Comparison of ENCODE assay signal across 12 cellular contexts in the genomic region with DNA sequence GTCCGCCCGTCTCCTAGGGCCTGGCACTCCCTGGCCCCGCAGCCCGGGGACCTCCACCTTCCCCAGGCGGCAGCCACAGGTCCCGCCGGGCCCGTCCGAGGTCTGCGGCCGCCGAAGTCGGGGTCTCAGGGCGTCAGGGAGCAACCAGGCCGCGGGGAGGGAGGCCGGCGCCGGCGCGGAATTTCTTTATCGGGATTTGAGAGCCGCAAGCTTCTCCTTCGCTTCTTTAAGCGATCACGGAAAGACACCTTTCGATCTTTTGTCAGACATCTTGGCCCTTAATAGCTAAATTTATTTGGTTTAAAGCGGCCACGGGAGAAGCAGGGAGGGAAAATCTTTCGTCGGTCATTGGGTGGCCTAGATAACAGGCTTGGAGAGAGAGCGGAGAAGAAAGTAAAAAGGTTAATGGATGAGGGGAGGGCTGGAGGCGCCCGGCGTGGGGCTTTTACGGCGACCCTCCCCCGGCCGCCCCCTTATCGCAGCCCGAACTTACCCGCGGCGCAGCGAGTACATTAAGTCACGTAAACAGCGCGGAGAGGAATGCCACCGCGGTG. TPM values are rescaled to one million over a fixed set of nuclear protein-coding genes. Genes with fewer than 3 reads are reported as not detected.
A peak's percentile ranks its signal among the peaks of the same experiment; 100 is the strongest.
DNase-seq lines count a peak whose midpoint lies in the region; ATAC-seq and TF ChIP-seq lines count a peak whose summit lies in the region.
"Had no signal": no experiment of that assay in that cellular context is flagged by ENCODE, and none has a peak within 500 bp of the region (broad histone marks: within the 10 kb centered on the region; RNA-seq: fewer than 3 reads in every experiment).

No MANE protein-coding gene starts in this region.

- peak overlapping the region; percentile 60 for H3K27ac Mint-ChIP-seq in T-helper 2 cell treated with Interferon-gamma antibody and Interleukin-4, amounts not matched to agents 5 μg/mL and 100 μg/mL, for 36 hours
- peak overlapping the region; percentile 15 to 40 for H3K27ac Mint-ChIP-seq in stimulated activated naive CD8-positive, alpha-beta T cell treated with anti-CD3 and anti-CD28 coated beads, Interleukin-15, amount 100 ng/mL, for 72 hours

- 2 to 3% methylated on average over 39 to 47 of the region's 50 CpGs for WGBS in mesodermal cell (ENCODE audit: insufficient coverage in 2 of 2), 2 experiments

- TF ChIP-seq CTCF in A673 (conservative IDR thresholded peaks at IDR 0.05; ENCODE audit: low read depth, low read length), result no peak

- no peak for ATAC-seq in stimulated activated naive CD8-positive, alpha-beta T cell treated with anti-CD3 and anti-CD28 coated beads, Interleukin-15, amount 100 ng/mL, for 72 hours
- no peak for ATAC-seq in GM21447 (IDR thresholded peaks at IDR 0.05; ENCODE audit: unreplicated experiment)
- ATAC-seq: naive thymus-derived CD4-positive, alpha-beta T cell had no signal

- no peaks in the 10 kb centered on the region for H3K9me3 Mint-ChIP-seq in T-helper 2 cell treated with Interferon-gamma antibody and Interleukin-4, amounts not matched to agents 5 μg/mL and 100 μg/mL, for 36 hours
- H3K9me3 Mint-ChIP-seq in stimulated activated naive CD8-positive, alpha-beta T cell treated with anti-CD3 and anti-CD28 coated beads, Interleukin-15, amount 100 ng/mL, for 72 hours, result no peaks in the 10 kb centered on the region

- H3K9ac ChIP-seq in duodenal mucosa (ENCODE audit: low read depth in 1 of 2, low read length in 2 of 2), result peak overlapping the region; percentile 54 to 90

- peaks cover 12% of the 10 kb centered on the region for H3K4me1 Mint-ChIP-seq in T-helper 2 cell treated with Interferon-gamma antibody and Interleukin-4, amounts not matched to agents 5 μg/mL and 100 μg/mL, for 36 hours (ENCODE audit: low read depth)
- H3K4me1 Mint-ChIP-seq in stimulated activated naive CD8-positive, alpha-beta T cell treated with anti-CD3 and anti-CD28 coated beads, Interleukin-15, amount 100 ng/mL, for 72 hours, result peaks cover 47% of the 10 kb centered on the region

- intact Hi-C loops in A673 (cut with micrococcal nuclease; ENCODE audit: unreplicated experiment), result no loop called here

- no peak for DNase-seq in T-helper 2 cell treated with Interferon-gamma antibody and Interleukin-4, amounts not matched to agents 5 μg/mL and 100 μg/mL, for 36 hours (ENCODE audit: low spot score)
- DNase-seq in T-helper 2 cell (no peak), OCI-M2 (lab: John Stamatoyannopoulos, UW; ENCODE audit: unreplicated experiment) (no peak), A673 (ENCODE audit: low spot score) (no peak)
- DNase-seq in stimulated activated naive CD8-positive, alpha-beta T cell treated with anti-CD3 and anti-CD28 coated beads, Interleukin-15, amount 100 ng/mL, for 72 hours, result no peak
- DNase-seq: activated CD4-positive, alpha-beta T cell treated with anti-CD3 and anti-CD28 coated beads, Interleukin-2, amount 50 U/mL, for 4 hours; DMS79; naive thymus-derived CD4-positive, alpha-beta T cell had no signal

- POLR2A ChIA-PET in A673 (lab: Charles Lee; ENCODE audit: low non-redundant PET), result no interaction called here

- H3K27me3 Mint-ChIP-seq in T-helper 2 cell treated with Interferon-gamma antibody and Interleukin-4, amounts not matched to agents 5 μg/mL and 100 μg/mL, for 36 hours (ENCODE audit: low read depth), result peaks cover 69% of the 10 kb centered on the region
- peaks cover 84% of the 10 kb centered on the region for H3K27me3 Mint-ChIP-seq in stimulated activated naive CD8-positive, alpha-beta T cell treated with anti-CD3 and anti-CD28 coated beads, Interleukin-15, amount 100 ng/mL, for 72 hours

- peaks cover 8 to 11% of the 10 kb centered on the region in 2 donors for H3K4me1 ChIP-seq in duodenal mucosa (ENCODE audit: control insufficient read depth in 1 of 2, insufficient read depth in 2 of 2, low read length in 2 of 2)
- H3K4me1 ChIP-seq in mesodermal cell (ENCODE audit: control insufficient read depth, insufficient read depth, low read length, poor library complexity, severe bottlenecking), result peaks cover 9% of the 10 kb centered on the region
- peaks cover 22% of the 10 kb centered on the region for H3K4me1 ChIP-seq in A673 (ENCODE audit: insufficient read depth, low read length, poor library complexity, severe bottlenecking)

- peak overlapping the region; percentile 21 for H3K4me3 Mint-ChIP-seq in T-helper 2 cell treated with Interferon-gamma antibody and Interleukin-4, amounts not matched to agents 5 μg/mL and 100 μg/mL, for 36 hours
- peak overlapping the region; percentile 33 to 70 for H3K4me3 Mint-ChIP-seq in stimulated activated naive CD8-positive, alpha-beta T cell treated with anti-CD3 and anti-CD28 coated beads, Interleukin-15, amount 100 ng/mL, for 72 hours

- H3K36me3 ChIP-seq in duodenal mucosa (ENCODE audit: control insufficient read depth in 1 of 2, insufficient read depth in 2 of 2, low read length in 2 of 2) (no peaks in the 10 kb centered on the region), mesodermal cell (ENCODE audit: control insufficient read depth, insufficient read depth, low read length) (no peaks in the 10 kb centered on the region), A673 (ENCODE audit: insufficient read depth, low read length, poor library complexity, severe bottlenecking) (no peaks in the 10 kb centered on the region)
- H3K36me3 ChIP-seq: breast epithelium had no signal

- no peak overlapping the region for H3K27ac ChIP-seq in duodenal mucosa (ENCODE audit: low read depth, low read length)
- H3K27ac ChIP-seq in mesodermal cell (ENCODE audit: low read depth, low read length, severe bottlenecking), result no peak overlapping the region
- no peak overlapping the region for H3K27ac ChIP-seq in A673 (ENCODE audit: low read depth, low read length, poor library complexity, severe bottlenecking)
- H3K27ac ChIP-seq: breast epithelium had no signal

- no TSS peak for BruUV-seq in A673 (replicated peaks; lab: Mats Ljungman, UMichigan)

- no peaks in the 10 kb centered on the region for H3K36me3 Mint-ChIP-seq in T-helper 2 cell treated with Interferon-gamma antibody and Interleukin-4, amounts not matched to agents 5 μg/mL and 100 μg/mL, for 36 hours (ENCODE audit: low read depth)
- H3K36me3 Mint-ChIP-seq: naive thymus-derived CD4-positive, alpha-beta T cell had no signal

- H3K4me3 ChIP-seq in duodenal mucosa (ENCODE audit: low read depth in 1 of 2, low read length in 2 of 2), result peak overlapping the region; percentile 62 to 66
- peak overlapping the region; percentile 24 for H3K4me3 ChIP-seq in mesodermal cell (ENCODE audit: extremely low read depth, insufficient read depth, low read length, poor library complexity, severe bottlenecking)
- no peak overlapping the region for H3K4me3 ChIP-seq in A673 (ENCODE audit: low read depth, low read length, poor library complexity, severe bottlenecking)

- H3K9me3 ChIP-seq in duodenal mucosa (ENCODE audit: control insufficient read depth in 1 of 2, low read length in 2 of 2), result no peaks in the 10 kb centered on the region
- no peaks in the 10 kb centered on the region for H3K9me3 ChIP-seq in mesodermal cell (ENCODE audit: control insufficient read depth, low read length)
- H3K9me3 ChIP-seq in A673 (ENCODE audit: low read depth, low read length, poor library complexity, severe bottlenecking), result no peaks in the 10 kb centered on the region
- H3K9me3 ChIP-seq: breast epithelium had no signal

- H3K27me3 ChIP-seq in duodenal mucosa (ENCODE audit: control insufficient read depth in 1 of 2, insufficient read depth in 2 of 2, low read length in 2 of 2) (peaks cover 18 to 27% of the 10 kb centered on the region in 2 donors), A673 (replicated peaks; ENCODE audit: insufficient read depth, low read depth, low read length, poor library complexity) (peaks cover 97% of the 10 kb centered on the region)

- CTCF ChIA-PET in A673 (lab: Charles Lee), result no interaction called here

RNA-seq across cellular contexts. Expression of a gene that starts 4.3 kb away (rescaled TPM):
- polyA plus RNA-seq in mesodermal cell (2013, experiment 1 of 2), result 25.2 TPM
- polyA plus RNA-seq in mesodermal cell (2013, experiment 2 of 2), result 29.9 TPM
- 0.20 and 0.21 TPM in 2 replicates for total RNA-seq in A673 (2021)
- polyA plus RNA-seq: naive thymus-derived CD4-positive, alpha-beta T cell had no signal
